In the genomic region with DNA sequence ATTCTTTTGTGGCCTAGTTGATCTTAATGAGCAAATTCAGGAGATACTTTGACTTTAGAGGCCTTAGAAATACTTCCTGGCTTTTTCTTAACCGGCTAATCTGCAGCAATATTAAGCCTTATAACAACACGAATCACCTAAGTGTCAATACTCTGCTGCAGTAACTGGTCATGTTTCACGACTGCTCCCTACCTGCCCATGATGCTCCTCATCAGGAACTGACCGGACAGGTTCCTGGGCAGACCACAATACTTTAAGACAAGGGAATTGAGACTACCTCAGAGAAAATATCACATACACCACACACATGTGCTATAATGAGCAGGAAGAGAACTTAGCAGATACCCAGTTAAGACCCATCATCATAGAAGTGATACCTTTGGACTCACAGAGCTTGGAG, we compare ENCODE assay signal across 19 cellular contexts.
"Had no signal": no experiment of that assay in that cellular context is flagged by ENCODE, and none has a peak within 500 bp of the region (broad histone marks: within the 10 kb centered on the region; RNA-seq: fewer than 3 reads in every experiment).

No MANE protein-coding gene starts in this region.

- H3K4me1 ChIP-seq: colonic mucosa, upper lobe of right lung had no signal

- H3K36me3 ChIP-seq: colonic mucosa, esophagus squamous epithelium, sigmoid colon, upper lobe of right lung had no signal

- H3K9me3 ChIP-seq: colonic mucosa, esophagus squamous epithelium, sigmoid colon, upper lobe of right lung had no signal

- DNase-seq: activated B cell treated with CpG ODN at 0.5 μM for 24 hours; activated CD4-positive, alpha-beta T cell treated with anti-CD3 and anti-CD28 coated beads, Interleukin-2, amount 10 ng/mL, durations not matched to agents 24 days and 14 days; activated CD8-positive, alpha-beta T cell treated with anti-CD3 and anti-CD28 coated beads, Interleukin-2, amount 10 ng/mL, durations not matched to agents 7 days and 5 days; activated naive CD4-positive, alpha-beta T cell treated with Interleukin-2 at 50 U/mL for 16 hours; activated naive CD8-positive, alpha-beta T cell treated with anti-CD3 and anti-CD28 coated beads, Interleukin-2, amount 10 ng/mL, durations not matched to agents 7 days and 5 days; activated T-cell treated with anti-CD3 and anti-CD28 coated beads, Interleukin-2, amount 50 U/mL, for 24 hours; colonic mucosa; esophagus squamous epithelium; hippocampal formation; midbrain; nucleus accumbens; sigmoid colon; stimulated activated CD4-positive, alpha-beta T cell treated with anti-CD3 and anti-CD28 coated beads, Interleukin-4, amount 100 ng/mL, for 4 hours; T-helper 1 cell; T-helper 9 cell; upper lobe of right lung had no signal

- ATAC-seq: activated CD8-positive, alpha-beta T cell treated with anti-CD3 and anti-CD28 coated beads, Interleukin-2, amount 10 ng/mL, durations not matched to agents 7 days and 5 days; left lobe of liver; stimulated activated memory B cell treated with anti-CD40 and anti-IgM and Interleukin-4, amounts not matched to agents 10 μg/mL and 1 μg/mL and 100 μg/mL, for 72 hours; upper lobe of right lung had no signal

- H3K27me3 ChIP-seq: colonic mucosa, sigmoid colon, upper lobe of right lung had no signal

- H3K27ac ChIP-seq: colonic mucosa, sigmoid colon, upper lobe of right lung had no signal

- H3K4me3 ChIP-seq: colonic mucosa, esophagus squamous epithelium, lung, sigmoid colon, upper lobe of right lung had no signal
